In genomic region chr10:32954080-32954479, GRCh38 we compare ENCODE assay signal across 2 cellular contexts.
TF ChIP-seq lines count a peak whose summit lies in the region.

No MANE protein-coding gene starts in this region.

TF ChIP-seq in A549, 52 proteins besides CTCF, POLR2A, EP300 and RAD21:
- TF ChIP-seq PBX3 (IDR thresholded peaks at IDR 0.05) (no peak), HOXA7 (CRISPR knock-in tag; IDR thresholded peaks at IDR 0.05) (peak; percentile 22; the same call in 1 of the 2 replicates), FOSL2 (IDR thresholded peaks at IDR 0.05) (no peak), FOSL2 (CRISPR knock-in tag; IDR thresholded peaks at IDR 0.05) (no peak), JUN (IDR thresholded peaks at IDR 0.05) (peak; percentile 14 to 19; a peak in 1 of 5 replicates), KDM5A (IDR thresholded peaks at IDR 0.05) (no peak), USF2 (IDR thresholded peaks at IDR 0.05) (no peak), CHD4 (IDR thresholded peaks at IDR 0.05; ENCODE audit: borderline replicate concordance) (no peak), SREBF2 (IDR thresholded peaks at IDR 0.05) (no peak), ESRRA (IDR thresholded peaks at IDR 0.05; ENCODE audit: borderline replicate concordance, low read length) (no peak)

TF ChIP-seq in GM12878, 131 proteins besides CTCF, POLR2A, EP300 and RAD21 (continues in another document):
- TF ChIP-seq ZNF207 (IDR thresholded peaks at IDR 0.05; ENCODE audit: borderline replicate concordance) (no peak), REST (IDR thresholded peaks at IDR 0.05; ENCODE audit: low read depth, low read length) (no peak), ZNF274 (IDR thresholded peaks at IDR 0.05; ENCODE audit: insufficient read depth, insufficient read length) (no peak), SMAD5 (IDR thresholded peaks at IDR 0.05; ENCODE audit: low read depth) (no peak), ELK1 (IDR thresholded peaks at IDR 0.05; ENCODE audit: low read depth, low read length) (peak; percentile 60; the same call in 1 of the 2 replicates), BRCA1 (IDR thresholded peaks at IDR 0.05; ENCODE audit: low read depth, low read length) (no peak), ZBTB40 (IDR thresholded peaks at IDR 0.05; ENCODE audit: borderline replicate concordance) (no peak), FOXK2 (IDR thresholded peaks at IDR 0.05) (no peak), NFIC (IDR thresholded peaks at IDR 0.05; ENCODE audit: low read depth, low read length) (0 out of 2 replicates have a peak, but pooled peaks have one; percentile 9), CEBPZ (IDR thresholded peaks at IDR 0.05; ENCODE audit: low read depth, low read length) (no peak), MEF2B (IDR thresholded peaks at IDR 0.05; ENCODE audit: partially characterized antibody, poor library complexity, severe bottlenecking) (no peak), ZBED1 (IDR thresholded peaks at IDR 0.05; ENCODE audit: borderline replicate concordance) (no peak), TBL1XR1 (IDR thresholded peaks at IDR 0.05; ENCODE audit: low read depth, low read length) (no peak), MAX (IDR thresholded peaks at IDR 0.05; ENCODE audit: low read depth, low read length) (no peak), IRF3 (IDR thresholded peaks at IDR 0.05) (no peak), RUNX3 (IDR thresholded peaks at IDR 0.05; ENCODE audit: low read length) (peak; percentile 79), EED (IDR thresholded peaks at IDR 0.05; ENCODE audit: low read depth) (no peak), SP1 (IDR thresholded peaks at IDR 0.05; ENCODE audit: low read depth, low read length) (no peak), NFYA (IDR thresholded peaks at IDR 0.05; ENCODE audit: borderline replicate concordance, low read depth, low read length) (no peak), SRF (IDR thresholded peaks at IDR 0.05; ENCODE audit: low read depth in 2 of 2, low read length in 2 of 2) (peak; percentile 78 to 94), SMAD1 (IDR thresholded peaks at IDR 0.05; ENCODE audit: low read depth, partially characterized antibody) (no peak), CREB1 (IDR thresholded peaks at IDR 0.05; ENCODE audit: low read depth) (no peak), POU2F2 (IDR thresholded peaks at IDR 0.05; ENCODE audit: borderline replicate concordance, low read depth, low read length) (no peak), RB1 (IDR thresholded peaks at IDR 0.05; ENCODE audit: borderline replicate concordance) (no peak), MYC (IDR thresholded peaks at IDR 0.05; ENCODE audit: insufficient read depth, insufficient read length, insufficient replicate concordance, low read length, severe bottlenecking) (no peak), SREBF2 (IDR thresholded peaks at IDR 0.05; ENCODE audit: low read length) (no peak), EZH2 (IDR thresholded peaks at IDR 0.05; ENCODE audit: borderline replicate concordance, control insufficient read depth, low read depth, low read length) (no peak), SUPT20H (IDR thresholded peaks at IDR 0.05; ENCODE audit: borderline replicate concordance, control insufficient read depth, low read depth, low read length) (no peak), WRNIP1 (IDR thresholded peaks at IDR 0.05; ENCODE audit: borderline replicate concordance, low read depth, low read length) (no peak), CBFB (IDR thresholded peaks at IDR 0.05; ENCODE audit: low read depth) (no peak), BCLAF1 (IDR thresholded peaks at IDR 0.05) (no peak), NR2C2 (IDR thresholded peaks at IDR 0.05; ENCODE audit: borderline replicate concordance, control insufficient read depth, insufficient read length, low read depth) (no peak), ZNF384 (IDR thresholded peaks at IDR 0.05; ENCODE audit: borderline replicate concordance, low read depth, low read length) (peak; percentile 50; the same call in 1 of the 2 replicates)
